In genomic region chr7:103116511-103116910, GRCh38 we compare ENCODE assay signal across 27 cellular contexts. TPM values are rescaled to one million over a fixed set of nuclear protein-coding genes. Genes with fewer than 3 reads are reported as not detected.
"Had no signal": no experiment of that assay in that cellular context is flagged by ENCODE, and none has a peak within 500 bp of the region (broad histone marks: within the 10 kb centered on the region; RNA-seq: fewer than 3 reads in every experiment).

No MANE protein-coding gene starts in this region.

- DNase-seq: activated CD4-positive, alpha-beta memory T cell treated with anti-CD3 and anti-CD28 coated beads, Interleukin-2, amount 10 ng/mL, durations not matched to agents 7 days and 5 days; activated CD4-positive, alpha-beta T cell treated with anti-CD3 and anti-CD28 coated beads for 36 hours; activated CD4-positive, alpha-beta T cell treated with anti-CD3 and anti-CD28 coated beads, Interleukin-2, amount 50 U/mL, for 1 hour; activated gamma-delta T cell; activated naive CD4-positive, alpha-beta T cell treated with anti-CD3 and anti-CD28 coated beads for 36 hours; activated T-cell treated with anti-CD3 and anti-CD28 coated beads for 4 hours; activated T-cell treated with anti-CD3 and anti-CD28 coated beads, Interleukin-2, amount 50 U/mL, for 48 hours; brain microvascular endothelial cell; Karpas-422; MM.1S; NCI-H1105; NCI-H1436; NCI-H1694 treated with DMSO at 0.1 percent for 48 hours; NCI-H2029 treated with DMSO at 0.1 percent for 48 hours; NCI-H510A treated with DMSO at 0.1 percent for 48 hours; NCI-H69; NK-92 treated with Interleukin-12 subunit alpha and Interleukin-12 subunit beta, amount 100 ng/mL, for 24 hours; OCI-M1; RPMI8226; T-cell; WERI-Rb-1 had no signal

- H3K36me3 ChIP-seq: brain microvascular endothelial cell had no signal

- H3K27ac ChIP-seq: brain microvascular endothelial cell, cardiac muscle cell, SK-N-MC, WERI-Rb-1 had no signal

- H3K4me3 ChIP-seq: cardiac muscle cell, SK-N-MC had no signal

- ATAC-seq: activated CD4-positive, alpha-beta T cell treated with anti-CD3 and anti-CD28 coated beads for 36 hours; activated T-helper 17 cell treated with anti-CD3 and anti-CD28 coated beads, Interleukin-2, amount 50 U/mL, for 72 hours; Panc1; Right ventricle myocardium inferior; T-cell had no signal

- H3K27me3 ChIP-seq: brain microvascular endothelial cell, cardiac muscle cell had no signal

RNA-seq across cellular contexts. Expression of gene FBXL13, which starts 41.9 kb away (rescaled TPM):
- total RNA-seq: T-helper 2 cell treated with Interferon-gamma antibody and Interleukin-4, amounts not matched to agents 100 ng/mL and 5 ng/mL, for 36 hours had no signal
